ENCODE assay signal across 26 cellular contexts in the genomic region with DNA sequence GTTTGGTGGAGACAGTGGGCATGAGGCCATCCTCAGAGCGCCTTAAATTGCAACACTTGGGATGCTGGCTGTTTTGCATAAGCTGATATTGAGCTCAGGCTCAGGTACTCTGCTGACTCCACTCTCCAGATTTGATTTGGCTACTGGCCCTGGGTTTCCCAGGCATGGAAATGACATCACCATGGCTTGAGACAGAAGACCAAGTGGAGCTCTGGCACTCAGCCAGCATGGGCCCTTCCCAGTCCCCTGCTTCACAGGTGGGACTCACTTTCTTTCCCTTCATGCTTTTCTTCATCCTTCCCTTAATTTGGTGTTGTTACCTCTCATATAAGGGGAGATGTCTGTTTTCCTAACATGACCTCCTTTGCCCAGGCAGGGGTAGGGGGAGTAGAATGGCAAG.
DNase-seq lines count a peak whose midpoint lies in the region; ATAC-seq and TF ChIP-seq lines count a peak whose summit lies in the region.
"Had no signal": no experiment of that assay in that cellular context is flagged by ENCODE, and none has a peak within 500 bp of the region (broad histone marks: within the 10 kb centered on the region; RNA-seq: fewer than 3 reads in every experiment).

No MANE protein-coding gene starts in this region.

- H4K20me1 ChIP-seq in osteoblast (ENCODE audit: insufficient read depth, low read length), result no peaks in the 10 kb centered on the region

- no peak overlapping the region for H3K27ac ChIP-seq in body of pancreas
- no peak overlapping the region for H3K27ac ChIP-seq in thyroid gland
- H3K27ac ChIP-seq in osteoblast (ENCODE audit: low read depth, low read length), result no peak overlapping the region
- H3K27ac ChIP-seq: brain microvascular endothelial cell, HL-60, Peyer's patch, spleen, tibial nerve had no signal

- no peak overlapping the region for H3K4me2 ChIP-seq in osteoblast (ENCODE audit: insufficient read depth, low read length)

- WGBS in body of pancreas, 2 donors, result 67 to 70% methylated on average over 1 of the region's 1 CpG
- WGBS in thyroid gland, 2 donors, result 75 to 80% methylated on average over 1 of the region's 1 CpG

- H3K4me1 ChIP-seq in body of pancreas (no peaks in the 10 kb centered on the region), thyroid gland (no peaks in the 10 kb centered on the region), osteoblast (ENCODE audit: insufficient read depth, low read length) (no peaks in the 10 kb centered on the region)
- H3K4me1 ChIP-seq: Peyer's patch, tibial nerve had no signal

- TF ChIP-seq CTCF in body of pancreas (IDR thresholded peaks at IDR 0.05), result no peak
- TF ChIP-seq CTCF in thyroid gland (IDR thresholded peaks at IDR 0.05), result no peak
- TF ChIP-seq CTCF in osteoblast (IDR thresholded peaks at IDR 0.05; ENCODE audit: extremely low read depth, low read depth, low read length), result no peak
- no peak for TF ChIP-seq CTCF in GM10266 (IDR thresholded peaks at IDR 0.05; ENCODE audit: control insufficient read depth, insufficient read depth, low read depth, missing control alignments)

- no peak overlapping the region for H2AFZ ChIP-seq in osteoblast (ENCODE audit: low read length)

- intact Hi-C loops in Right ventricle myocardium inferior (cut with DNase I), result no loop called here
- intact Hi-C loops in left cardiac atrium (cut with DNase I), result no loop called here
- intact Hi-C loops in body of pancreas (cut with DNase I), result no loop called here
- intact Hi-C loops in thyroid gland (cut with DNase I), result no loop called here

- H3K27me3 ChIP-seq in body of pancreas (no peaks in the 10 kb centered on the region), thyroid gland (no peaks in the 10 kb centered on the region), osteoblast (ENCODE audit: insufficient read depth, low read length) (peaks cover 5% of the 10 kb centered on the region)
- H3K27me3 ChIP-seq: brain microvascular endothelial cell, Peyer's patch, spleen, tibial nerve had no signal

- ATAC-seq in Right ventricle myocardium inferior, result peak; percentile 23
- ATAC-seq in left cardiac atrium, result no peak
- ATAC-seq in body of pancreas, result no peak
- ATAC-seq: left colon; naive thymus-derived CD4-positive, alpha-beta T cell; stimulated activated naive CD8-positive, alpha-beta T cell treated with anti-CD3 and anti-CD28 coated beads, Interleukin-15, Interleukin-2, amounts not matched to agents 100 U/mL and 50 U/mL, for 24 hours had no signal

- H3K79me2 ChIP-seq in osteoblast (ENCODE audit: insufficient read depth, low read length), result no peaks in the 10 kb centered on the region

- H3K4me3 ChIP-seq in body of pancreas (no peak overlapping the region), thyroid gland (replicated peaks in 1 of 3) (no peak overlapping the region), osteoblast (ENCODE audit: insufficient read depth, low read length) (no peak overlapping the region)
- H3K4me3 ChIP-seq: Peyer's patch, spleen, tibial nerve had no signal

- TF ChIP-seq POLR2A in body of pancreas (IDR thresholded peaks at IDR 0.05) (no peak), thyroid gland (IDR thresholded peaks at IDR 0.05) (no peak)

- no peaks in the 10 kb centered on the region for H3K36me3 ChIP-seq in body of pancreas (replicated peaks in 1 of 2; ENCODE audit: insufficient read depth in 1 of 2, low read depth in 2 of 2)
- no peaks in the 10 kb centered on the region for H3K36me3 ChIP-seq in thyroid gland
- no peaks in the 10 kb centered on the region for H3K36me3 ChIP-seq in osteoblast (ENCODE audit: insufficient read depth, low read length)
- H3K36me3 ChIP-seq: brain microvascular endothelial cell, Peyer's patch, spleen, tibial nerve had no signal

- DNase-seq in Right ventricle myocardium inferior (ENCODE audit: missing footprints) (no peak), left cardiac atrium (no peak), NCI-H69 (lab: John Stamatoyannopoulos, UW) (peak; percentile 43), body of pancreas (peak; percentile 7 to 25 (median 18)), thyroid gland (peak; percentile 4 to 9), osteoblast (ENCODE audit: insufficient read length, low spot score, missing footprints) (no peak), GM10266 (ENCODE audit: extremely low spot score) (no peak), NCI-H1105 (lab: John Stamatoyannopoulos, UW) (no peak)
- DNase-seq: activated CD4-positive, alpha-beta T cell treated with anti-CD3 and anti-CD28 coated beads, Interleukin-2, amount 50 U/mL, for 1 hour; brain microvascular endothelial cell; CD4-positive, alpha-beta T cell; cortex of kidney; IMR-90; left colon; mesendoderm; MM.1S; naive thymus-derived CD4-positive, alpha-beta T cell; NCI-H1694; NCI-H226; NK-92 treated with Interleukin-12 subunit alpha and Interleukin-12 subunit beta, amount 100 ng/mL, for 24 hours; Peyer's patch; spleen; stimulated activated CD4-positive, alpha-beta T cell treated with anti-CD3 and anti-CD28 coated beads, Interleukin-4, amount 100 ng/mL, for 4 hours; stimulated activated naive CD8-positive, alpha-beta T cell treated with anti-CD3 and anti-CD28 coated beads, Interleukin-15, Interleukin-2, amounts not matched to agents 100 U/mL and 50 U/mL, for 24 hours had no signal

- H3K9me3 ChIP-seq in body of pancreas (no peaks in the 10 kb centered on the region), thyroid gland (no peaks in the 10 kb centered on the region), osteoblast (ENCODE audit: low read depth, low read length) (no peaks in the 10 kb centered on the region)
- H3K9me3 ChIP-seq: Peyer's patch, spleen, tibial nerve had no signal

Comparison
In these comparisons a context has a peak if more than half of its experiments do, and no peak if none do; other contexts are left out.
1. DNase-seq: peak in NCI-H69 (single experiment), body of pancreas (4 of 4) and thyroid gland (2 of 2); none in Right ventricle myocardium inferior (single experiment), left cardiac atrium (single experiment), osteoblast (single experiment), GM10266 (single experiment) and NCI-H1105 (single experiment).